Comparison of ENCODE assay signal across 28 cellular contexts in genomic region chr6:112441607-112442006, GRCh38.
"Had no signal": no experiment of that assay in that cellular context is flagged by ENCODE, and none has a peak within 500 bp of the region (broad histone marks: within the 10 kb centered on the region; RNA-seq: fewer than 3 reads in every experiment).

No MANE protein-coding gene starts in this region.

- H3K4me2 ChIP-seq: hepatocyte had no signal

- H3K79me2 ChIP-seq: hepatocyte had no signal

- H3K4me1 Mint-ChIP-seq: activated CD4-positive, alpha-beta T cell treated with anti-CD3 and anti-CD28 coated beads for 36 hours; immature natural killer cell; naive thymus-derived CD8-positive, alpha-beta T cell; T-cell had no signal

- H3K36me3 Mint-ChIP-seq: activated naive CD8-positive, alpha-beta T cell; immature natural killer cell; mesothelial cell of epicardium; naive thymus-derived CD8-positive, alpha-beta T cell; T-cell; WTC11 had no signal

- H2AFZ ChIP-seq: hepatocyte had no signal

- H3K4me1 ChIP-seq: adrenal gland, left ventricle myocardium inferior, prostate gland, uterus had no signal

- FAIRE-seq: bronchial epithelial cell had no signal

- H3K9me3 Mint-ChIP-seq: activated T-cell treated with anti-CD3 and anti-CD28 coated beads, Interleukin-2, amount 50 U/mL, for 4 hours; activated T-helper 2 cell treated with anti-CD3 and anti-CD28 coated beads, Interferon-gamma antibody, Interleukin-2, Interleukin-4, amounts not matched to agents 10 μg/mL and 5 μg/mL and 100 μg/mL, durations not matched to agents 14 hours and 24 hours and 36 hours; mesothelial cell of epicardium; naive thymus-derived CD8-positive, alpha-beta T cell; T-cell; T-helper 2 cell treated with Interferon-gamma antibody and Interleukin-4, amounts not matched to agents 5 μg/mL and 100 μg/mL, for 36 hours; WTC11 had no signal

- ATAC-seq: activated CD4-positive, alpha-beta T cell treated with anti-CD3 and anti-CD28 coated beads for 36 hours; activated T-cell treated with anti-CD3 and anti-CD28 coated beads, Interleukin-2, amount 50 U/mL, for 4 hours; naive thymus-derived CD8-positive, alpha-beta T cell; T-cell; WTC11 had no signal

- H3K4me3 Mint-ChIP-seq: activated CD4-positive, alpha-beta T cell treated with anti-CD3 and anti-CD28 coated beads for 36 hours; activated naive CD8-positive, alpha-beta T cell; activated T-cell treated with anti-CD3 and anti-CD28 coated beads, Interleukin-2, amount 50 U/mL, for 4 hours; immature natural killer cell; mesothelial cell of epicardium; naive thymus-derived CD8-positive, alpha-beta T cell; T-cell; T-helper 2 cell treated with Interferon-gamma antibody and Interleukin-4, amounts not matched to agents 5 μg/mL and 100 μg/mL, for 36 hours; WTC11 had no signal

- H3K27ac ChIP-seq: adrenal gland, epithelial cell of prostate, hepatocyte, left ventricle myocardium inferior, ovary, prostate gland, skin epidermis, uterus had no signal

- DNase-seq: activated CD4-positive, alpha-beta T cell treated with anti-CD3 and anti-CD28 coated beads for 36 hours; activated CD4-positive, alpha-beta T cell treated with anti-CD3 and anti-CD28 coated beads, Interleukin-2, amount 50 U/mL, for 4 hours; activated CD8-positive, alpha-beta memory T cell treated with anti-CD3 and anti-CD28 coated beads, Interleukin-2, amount 50 U/mL, for 48 hours; activated naive CD4-positive, alpha-beta T cell; activated T-cell treated with anti-CD3 and anti-CD28 coated beads, Interleukin-2, amount 50 U/mL, for 4 hours; adrenal gland; cerebellar nuclear complex; cortex of kidney; foreskin melanocyte; glutamatergic neuron; immature natural killer cell; kidney glomerular epithelial cell; left ventricle myocardium inferior; naive thymus-derived CD8-positive, alpha-beta T cell; ovary; stimulated activated CD4-positive, alpha-beta T cell treated with anti-CD3 and anti-CD28 coated beads, Interleukin-1b, Interleukin-23, amount 100 ng/mL, for 48 hours; T-cell; uterus had no signal

- H3K36me3 ChIP-seq: adrenal gland, left ventricle myocardium inferior, ovary, prostate gland, uterus had no signal

- H3K9me3 ChIP-seq: adrenal gland, left ventricle myocardium inferior, ovary, prostate gland, uterus had no signal

- H3K4me3 ChIP-seq: adrenal gland, hepatocyte, left ventricle myocardium inferior, ovary, prostate gland, skin epidermis, uterus had no signal

- H3K27ac Mint-ChIP-seq: activated CD4-positive, alpha-beta T cell treated with anti-CD3 and anti-CD28 coated beads for 36 hours; activated naive CD8-positive, alpha-beta T cell; activated T-helper 2 cell treated with anti-CD3 and anti-CD28 coated beads, Interferon-gamma antibody, Interleukin-2, Interleukin-4, amounts not matched to agents 10 μg/mL and 5 μg/mL and 100 μg/mL, durations not matched to agents 14 hours and 24 hours and 36 hours; immature natural killer cell; mesothelial cell of epicardium; naive thymus-derived CD8-positive, alpha-beta T cell; T-cell; T-helper 2 cell treated with Interferon-gamma antibody and Interleukin-4, amounts not matched to agents 5 μg/mL and 100 μg/mL, for 36 hours; WTC11 had no signal

- H3K27me3 Mint-ChIP-seq: T-cell had no signal

- H3K27me3 ChIP-seq: adrenal gland, hepatocyte, ovary, uterus had no signal
